10 cellular contexts compared by ENCODE assay signal in the genomic region with DNA sequence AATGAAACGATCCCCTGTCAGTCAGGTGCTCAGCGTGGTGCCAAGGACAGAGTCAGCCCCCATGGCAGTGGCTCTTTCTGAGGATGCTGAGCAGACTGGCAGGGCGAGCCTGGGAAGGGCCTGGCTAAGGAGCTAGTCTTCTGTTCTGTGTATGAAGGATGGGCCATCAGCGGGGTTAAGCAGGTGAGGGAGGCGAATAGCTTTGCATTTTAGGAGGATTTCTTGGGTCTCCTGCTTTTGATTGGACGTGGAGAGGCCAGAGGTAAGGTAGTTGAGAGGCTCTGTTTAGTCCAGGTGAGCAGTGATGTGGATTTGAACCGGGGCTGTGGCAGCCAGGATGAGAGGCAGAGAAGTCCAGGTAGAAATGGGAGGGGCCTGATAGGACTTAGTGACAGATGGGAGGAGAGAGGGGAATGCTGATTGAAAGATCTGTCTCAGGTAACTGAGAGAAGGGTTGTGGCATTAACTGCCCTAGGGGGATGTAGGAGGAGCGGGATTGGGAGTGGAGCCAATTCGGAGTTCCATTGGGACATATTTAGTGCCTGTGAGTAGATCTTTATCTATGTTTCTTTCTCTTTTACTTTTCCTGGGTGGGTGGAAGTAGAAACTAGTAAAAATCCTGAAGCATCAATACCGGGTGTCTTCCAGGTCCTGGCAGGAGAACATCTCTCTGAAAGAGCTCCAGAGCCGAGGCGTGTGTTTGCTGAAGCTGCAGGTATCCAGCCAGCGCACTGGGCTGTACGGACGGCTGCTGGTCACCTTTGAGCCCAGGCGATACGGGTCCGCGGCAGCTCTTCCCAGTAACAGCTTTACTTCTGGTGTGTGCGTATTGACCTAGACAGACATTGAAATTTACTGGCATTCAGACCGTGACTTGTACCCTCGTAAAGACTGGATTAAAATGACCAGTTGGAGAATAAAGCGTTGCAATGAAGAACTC. TPM values are rescaled to one million over a fixed set of nuclear protein-coding genes. Genes with fewer than 3 reads are reported as not detected.
DNase-seq lines count a peak whose midpoint lies in the region; ATAC-seq, FAIRE-seq and TF ChIP-seq lines count a peak whose summit lies in the region.
"Had no signal": no experiment of that assay in that cellular context is flagged by ENCODE, and none has a peak within 500 bp of the region (broad histone marks: within the 10 kb centered on the region; RNA-seq: fewer than 3 reads in every experiment).

No MANE protein-coding gene starts in this region.

- H3K4me3 ChIP-seq in fibroblast of lung (replicated peaks in 1 of 4; ENCODE audit: control extremely low read depth in 1 of 4, insufficient read depth in 1 of 4, low read depth in 3 of 4, low read length in 4 of 4): peak overlapping the region in 2 of 4 experiments; percentile 95 to 96
- H3K4me3 ChIP-seq in small intestine (ENCODE audit: low read depth in 1 of 2, low read length in 2 of 2): no peak overlapping the region

- H4K20me1 ChIP-seq in fibroblast of lung (ENCODE audit: control insufficient read depth, extremely low read depth, insufficient read depth, low read length): no peaks in the 10 kb centered on the region

- H3K27me3 Mint-ChIP-seq in T-helper 2 cell treated with Interferon-gamma antibody and Interleukin-4, amounts not matched to agents 5 μg/mL and 100 μg/mL, for 36 hours (ENCODE audit: low read depth): no peaks in the 10 kb centered on the region

- H3K4me1 ChIP-seq in fibroblast of lung (ENCODE audit: control insufficient read depth, extremely low read depth, insufficient read depth, low read length) (peaks cover 3% of the 10 kb centered on the region), small intestine (ENCODE audit: control insufficient read depth in 2 of 2, insufficient read depth in 1 of 2, low read depth in 1 of 2, low read length in 1 of 2) (peaks cover 6% of the 10 kb centered on the region in 2 donors)

- H3K27me3 ChIP-seq in fibroblast of lung (ENCODE audit: control insufficient read depth, insufficient read depth, low read length) (no peaks in the 10 kb centered on the region), small intestine (ENCODE audit: control insufficient read depth in 2 of 2, insufficient read depth in 2 of 2, low read length in 2 of 2) (no peaks in the 10 kb centered on the region)

- no peaks in the 10 kb centered on the region for H3K9me3 Mint-ChIP-seq in T-helper 2 cell treated with Interferon-gamma antibody and Interleukin-4, amounts not matched to agents 5 μg/mL and 100 μg/mL, for 36 hours

- H3K27ac Mint-ChIP-seq in T-helper 2 cell treated with Interferon-gamma antibody and Interleukin-4, amounts not matched to agents 5 μg/mL and 100 μg/mL, for 36 hours: peak overlapping the region; percentile 22

- H3K79me2 ChIP-seq in fibroblast of lung (ENCODE audit: control insufficient read depth, insufficient read depth, low read length): peaks cover 48% of the 10 kb centered on the region

- no peak for ATAC-seq in HG03196 (IDR thresholded peaks at IDR 0.05; ENCODE audit: unreplicated experiment)
- ATAC-seq in HG02973 (IDR thresholded peaks at IDR 0.05; ENCODE audit: unreplicated experiment): no peak

- H3K4me2 ChIP-seq in fibroblast of lung (ENCODE audit: extremely low read depth, insufficient read depth, low read length): peak overlapping the region; percentile 87

- H3K36me3 ChIP-seq in fibroblast of lung (ENCODE audit: control insufficient read depth, insufficient read depth, low read length): peaks cover 4% of the 10 kb centered on the region
- peaks cover 0 to 5% of the 10 kb centered on the region in 2 donors for H3K36me3 ChIP-seq in small intestine (ENCODE audit: control insufficient read depth in 2 of 2, insufficient read depth in 2 of 2, low read length in 2 of 2)

- POLR2A ChIA-PET in RWPE1 (lab: Yijun Ruan, JAX; ENCODE audit: low non-redundant PET): no interaction called here

- no peak overlapping the region for H2AFZ ChIP-seq in fibroblast of lung (ENCODE audit: low read length)

- H3K9me3 ChIP-seq in fibroblast of lung (ENCODE audit: control insufficient read depth, insufficient read depth, low read depth, low read length): no peaks in the 10 kb centered on the region
- no peaks in the 10 kb centered on the region for H3K9me3 ChIP-seq in small intestine (ENCODE audit: control insufficient read depth, low read depth)

- H3K36me3 Mint-ChIP-seq in T-helper 2 cell treated with Interferon-gamma antibody and Interleukin-4, amounts not matched to agents 5 μg/mL and 100 μg/mL, for 36 hours (ENCODE audit: low read depth): peaks cover 30% of the 10 kb centered on the region

- H3K4me1 Mint-ChIP-seq in T-helper 2 cell treated with Interferon-gamma antibody and Interleukin-4, amounts not matched to agents 5 μg/mL and 100 μg/mL, for 36 hours (ENCODE audit: low read depth): peaks cover 27% of the 10 kb centered on the region

- H3K27ac ChIP-seq in RWPE1 (peak overlapping the region; percentile 78), fibroblast of lung (ENCODE audit: insufficient read depth, low read length) (no peak overlapping the region), small intestine (ENCODE audit: low read depth in 1 of 2, low read length in 1 of 2) (no peak overlapping the region)

- H3K9ac ChIP-seq in fibroblast of lung (ENCODE audit: insufficient read depth, low read length): no peak overlapping the region

- CTCF ChIA-PET in RWPE1 (lab: Yijun Ruan, JAX): interaction anchor here (0.6 kb wide), 1 partner anchor 62 kb away, joined by 4 read pairs; no protein-coding TSS in a partner anchor

- H3K4me3 Mint-ChIP-seq in T-helper 2 cell treated with Interferon-gamma antibody and Interleukin-4, amounts not matched to agents 5 μg/mL and 100 μg/mL, for 36 hours: peak overlapping the region; percentile 98

- 84 to 91% (median 90%) methylated on average over 23 of the region's 23 CpGs for whole genome bisulfite sequencing in small intestine, 3 donors

- DNase-seq in T-helper 2 cell treated with Interferon-gamma antibody and Interleukin-4, amounts not matched to agents 5 μg/mL and 100 μg/mL, for 36 hours (ENCODE audit: low spot score): no peak
- DNase-seq in T-helper 2 cell (no peak), RWPE1 (ENCODE audit: low spot score) (peak; percentile 41), fibroblast of lung (ENCODE audit: low read depth in 2 of 2) (no peak), small intestine (peak; percentile 11), COLO668 (lab: John Stamatoyannopoulos, UW; ENCODE audit: unreplicated experiment) (no peak)
- DNase-seq: OCI-M1 had no signal

- TF ChIP-seq CTCF in RWPE1 (conservative IDR thresholded peaks at IDR 0.05; ENCODE audit: low read depth) (no peak), fibroblast of lung (conservative IDR thresholded peaks at IDR 0.05 in 1 of 2, IDR thresholded peaks at IDR 0.05 in 1 of 2; ENCODE audit: low read depth in 1 of 2, low read length in 2 of 2) (no peak)

- FAIRE-seq in small intestine (lab: Jason Lieb, UNC): no peak
- FAIRE-seq: HTR-8/SVneo had no signal

RNA-seq across cellular contexts. Expression of a gene that starts 2.0 kb away (rescaled TPM):
- 7.7 and 8.6 TPM in 2 replicates for total RNA-seq in fibroblast of lung
- polyA plus RNA-seq in fibroblast of lung: 5.2 and 6.9 TPM in 2 replicates
- 6.5 and 7.6 TPM in 2 replicates for polyA plus RNA-seq in fibroblast of lung (2012)
- polyA minus RNA-seq in fibroblast of lung (ENCODE audit: low replicate concordance): 24.7 and 35.5 TPM in 2 replicates
- polyA plus RNA-seq in small intestine: 10 to 100 TPM; 10.3 to 40.7 (median 22.7) TPM

RNA-seq across cellular contexts. Expression of a gene that starts 2.1 kb away (rescaled TPM):
- 40.1 and 59.9 TPM in 2 replicates for total RNA-seq in fibroblast of lung
- polyA plus RNA-seq in fibroblast of lung (31.6 and 72.4 TPM in 2 replicates), small intestine (100 to 1,000 TPM in 2 of 3 donors, 10 to 100 TPM in 1; 97.0 to 135 (median 103) TPM)
- 58.3 and 95.5 TPM in 2 replicates for polyA plus RNA-seq in fibroblast of lung (2012)
- polyA minus RNA-seq in fibroblast of lung (ENCODE audit: low replicate concordance): 15.2 and 19.5 TPM in 2 replicates

Comparison
In these comparisons a context has a peak if more than half of its experiments do, and no peak if none do; other contexts are left out.
1. DNase-seq: peak in RWPE1 (single experiment) and small intestine (single experiment); none in T-helper 2 cell treated with Interferon-gamma antibody and Interleukin-4, amounts not matched to agents 5 μg/mL and 100 μg/mL, for 36 hours (single experiment), T-helper 2 cell (0 of 5), fibroblast of lung (0 of 2) and COLO668 (single experiment).